Comparison of ENCODE assay signal across 35 cellular contexts in genomic region chr5:174794941-174795672, GRCh38.
DNase-seq lines count a peak whose midpoint lies in the region; ATAC-seq, FAIRE-seq and TF ChIP-seq lines count a peak whose summit lies in the region.
"Had no signal": no experiment of that assay in that cellular context is flagged by ENCODE, and none has a peak within 500 bp of the region (broad histone marks: within the 10 kb centered on the region; RNA-seq: fewer than 3 reads in every experiment).

No MANE protein-coding gene starts in this region.

- DNase-seq in AG09309 (ENCODE audit: low read depth) (peak; percentile 24), LHCN-M2 (ENCODE audit: low read depth) (peak; percentile 36), K562 (ENCODE audit: extremely low read depth in 1 of 4, low spot score in 3 of 4) (no peak), iPS-NIHi7 (ENCODE audit: extremely low spot score) (peak; percentile 29), D341Med (ENCODE audit: low spot score) (no peak), foreskin fibroblast (no peak)
- no peak for DNase-seq in activated naive CD4-positive, alpha-beta T cell treated with anti-CD3 and anti-CD28 coated beads for 36 hours
- DNase-seq: activated CD4-positive, alpha-beta memory T cell treated with anti-CD3 and anti-CD28 coated beads, Interleukin-2, amount 10 ng/mL, durations not matched to agents 7 days and 5 days; activated CD8-positive, alpha-beta memory T cell treated with anti-CD3 and anti-CD28 coated beads, Interleukin-2, amount 50 U/mL, for 48 hours; amygdala; BE2C; cortex of kidney; DMS53; hippocampal formation; left ventricle myocardium superior; naive thymus-derived CD4-positive, alpha-beta T cell; NCI-H1105; NCI-H187 treated with DMSO at 0.1 percent for 48 hours; NCI-H524 treated with DMSO at 0.1 percent for 48 hours; nucleus accumbens; SIG-M5; stimulated activated CD8-positive, alpha-beta memory T cell treated with anti-CD3 and anti-CD28 coated beads, Interleukin-4, amount 100 ng/mL, for 48 hours; stomach; T-helper 1 cell; tibial artery had no signal

- in situ Hi-C loops in K562 (cut with MboI), result loop anchor here (5.0 kb wide), 1 partner anchor 378 kb away; no protein-coding TSS in a partner anchor

- TF ChIP-seq EP300 in K562 (IDR thresholded peaks at IDR 0.05; ENCODE audit: low read length), result no peak

- no peaks in the 10 kb centered on the region for H3K9me3 ChIP-seq in K562 (replicated peaks; ENCODE audit: control insufficient read depth, insufficient read depth, low read depth, low read length)
- H3K9me3 ChIP-seq: BE2C, stomach, tibial artery had no signal

- CTCF ChIA-PET in K562 (lab: Yijun Ruan, JAX; ENCODE audit: low intra/inter-chr PET ratio), result no interaction called here
- CTCF ChIA-PET in activated naive CD4-positive, alpha-beta T cell treated with anti-CD3 and anti-CD28 coated beads for 36 hours (lab: Charles Lee), result interaction anchor here (0.5 to 1.4 kb wide), 5 partner anchors 112 to 1101 kb away, joined by 3 to 9 read pairs (median 4); no protein-coding TSS in a partner anchor

- H4K20me1 ChIP-seq in K562 (replicated peaks; ENCODE audit: control insufficient read depth, insufficient read depth, low read length), result peaks cover 4% of the 10 kb centered on the region; the same call in 1 of the 2 replicates

- H3K27me3 Mint-ChIP-seq in activated naive CD4-positive, alpha-beta T cell treated with anti-CD3 and anti-CD28 coated beads for 36 hours (ENCODE audit: low read depth), result peaks cover 50% of the 10 kb centered on the region

- H3K36me3 Mint-ChIP-seq in activated naive CD4-positive, alpha-beta T cell treated with anti-CD3 and anti-CD28 coated beads for 36 hours (ENCODE audit: low read depth), result no peaks in the 10 kb centered on the region
- H3K36me3 Mint-ChIP-seq: mesothelial cell of epicardium; naive thymus-derived CD4-positive, alpha-beta T cell had no signal

- no peak overlapping the region for H3K4me2 ChIP-seq in K562 (ENCODE audit: insufficient read depth, low read length)

- no peak overlapping the region for H3K27ac Mint-ChIP-seq in activated naive CD4-positive, alpha-beta T cell treated with anti-CD3 and anti-CD28 coated beads for 36 hours
- H3K27ac Mint-ChIP-seq: activated CD4-positive, alpha-beta memory T cell treated with anti-CD3 and anti-CD28 coated beads, Interleukin-2, amount 10 ng/mL, durations not matched to agents 7 days and 5 days; activated naive CD4-positive, alpha-beta T cell treated with anti-CD3 and anti-CD28 coated beads, Interleukin-2, amount 50 U/mL, for 24 hours; activated T-helper 17 cell treated with anti-CD3 and anti-CD28 coated beads, Interleukin-2, amount 50 U/mL, for 72 hours; mesothelial cell of epicardium; naive thymus-derived CD4-positive, alpha-beta T cell had no signal

- no peaks in the 10 kb centered on the region for H3K9me1 ChIP-seq in K562 (ENCODE audit: control insufficient read depth, insufficient read depth, low read length)

- POLR2A ChIA-PET in K562 (lab: Yijun Ruan, JAX), result no interaction called here

- no peak overlapping the region for H3K27ac ChIP-seq in K562 (ENCODE audit: extremely low read depth, low read depth, low read length)
- H3K27ac ChIP-seq: stomach, tibial artery had no signal

- FAIRE-seq in K562 (lab: Jason Lieb, UNC), result no peak
- FAIRE-seq: A204.1, frontal cortex, GM12878, TTC549 had no signal

- H3K4me3 Mint-ChIP-seq in activated naive CD4-positive, alpha-beta T cell treated with anti-CD3 and anti-CD28 coated beads for 36 hours, result no peak overlapping the region
- H3K4me3 Mint-ChIP-seq: activated CD4-positive, alpha-beta memory T cell treated with anti-CD3 and anti-CD28 coated beads, Interleukin-2, amount 10 ng/mL, durations not matched to agents 7 days and 5 days; activated naive CD4-positive, alpha-beta T cell treated with anti-CD3 and anti-CD28 coated beads, Interleukin-2, amount 50 U/mL, for 24 hours; activated T-helper 17 cell treated with anti-CD3 and anti-CD28 coated beads, Interleukin-2, amount 50 U/mL, for 72 hours; mesothelial cell of epicardium; naive thymus-derived CD4-positive, alpha-beta T cell had no signal

- TF ChIP-seq POLR2A in K562 (conservative IDR thresholded peaks at IDR 0.05), result no peak

- WGBS in K562 (ENCODE audit: insufficient coverage, low coverage, missing lambda C conversion rate), result 2% methylated on average over 11 of the region's 11 CpGs

- peaks cover 2% of the 10 kb centered on the region for H3K4me1 Mint-ChIP-seq in activated naive CD4-positive, alpha-beta T cell treated with anti-CD3 and anti-CD28 coated beads for 36 hours (ENCODE audit: low read depth)
- H3K4me1 Mint-ChIP-seq: activated naive CD4-positive, alpha-beta T cell treated with anti-CD3 and anti-CD28 coated beads, Interleukin-2, amount 50 U/mL, for 24 hours; activated T-helper 17 cell treated with anti-CD3 and anti-CD28 coated beads, Interleukin-2, amount 50 U/mL, for 72 hours had no signal

- no peak overlapping the region for H3K4me3 ChIP-seq in AG09309 (ENCODE audit: control insufficient read depth, low read depth, low read length)
- no peak overlapping the region for H3K4me3 ChIP-seq in K562
- no peak overlapping the region for H3K4me3 ChIP-seq in foreskin fibroblast (ENCODE audit: low read depth in 1 of 2, low read length in 2 of 2)
- H3K4me3 ChIP-seq: GM12878, stomach, tibial artery had no signal

- no peak overlapping the region for H2AFZ ChIP-seq in K562 (ENCODE audit: low read depth, low read length)

- no peaks in the 10 kb centered on the region for H3K79me2 ChIP-seq in K562 (ENCODE audit: control insufficient read depth, insufficient read depth, low read length)

- TF ChIP-seq RAD21 in K562 (CRISPR knock-in tag; conservative IDR thresholded peaks at IDR 0.05 in 1 of 2, IDR thresholded peaks at IDR 0.05 in 1 of 2), result no peak

- H3K9me3 Mint-ChIP-seq in activated naive CD4-positive, alpha-beta T cell treated with anti-CD3 and anti-CD28 coated beads for 36 hours, result no peaks in the 10 kb centered on the region
- H3K9me3 Mint-ChIP-seq: activated CD4-positive, alpha-beta memory T cell treated with anti-CD3 and anti-CD28 coated beads, Interleukin-2, amount 10 ng/mL, durations not matched to agents 7 days and 5 days; activated naive CD4-positive, alpha-beta T cell treated with anti-CD3 and anti-CD28 coated beads, Interleukin-2, amount 50 U/mL, for 24 hours; activated T-helper 17 cell treated with anti-CD3 and anti-CD28 coated beads, Interleukin-2, amount 50 U/mL, for 72 hours; mesothelial cell of epicardium had no signal

- no peaks in the 10 kb centered on the region for H3K36me3 ChIP-seq in K562 (ENCODE audit: control insufficient read depth, insufficient read depth, low read length)
- H3K36me3 ChIP-seq: BE2C, stomach, tibial artery had no signal

- peaks cover 0 to 4% of the 10 kb centered on the region in 2 experiments; a peak in 1 of 5 replicates for H3K4me1 ChIP-seq in K562 (replicated peaks in 1 of 2; ENCODE audit: control insufficient read depth in 2 of 2, insufficient read depth in 2 of 2, low read length in 2 of 2)
- H3K4me1 ChIP-seq: BE2C had no signal

- H3K9ac ChIP-seq in K562 (ENCODE audit: insufficient read depth in 1 of 2, low read depth in 2 of 2, low read length in 2 of 2), result no peak overlapping the region

- no peak for ATAC-seq in K562
- no peak for ATAC-seq in HG02870 (IDR thresholded peaks at IDR 0.05; ENCODE audit: unreplicated experiment)
- ATAC-seq: activated CD4-positive, CD25-positive, alpha-beta regulatory T cell treated with anti-CD3 and anti-CD28 coated beads, Interleukin-2, amount 50 U/mL, for 24 hours; activated T-helper 17 cell treated with anti-CD3 and anti-CD28 coated beads, Interleukin-2, amount 50 U/mL, for 72 hours; esophagus mucosa; GM12878; left ventricle myocardium superior; naive thymus-derived CD4-positive, alpha-beta T cell had no signal

- H3K27me3 ChIP-seq in K562 (ENCODE audit: control insufficient read depth in 2 of 2, insufficient read depth in 2 of 2, low read length in 2 of 2), result peaks cover 0 to 4% of the 10 kb centered on the region in 2 experiments; a peak in 2 of 5 replicates

- TF ChIP-seq CTCF in AG09309 (IDR thresholded peaks at IDR 0.05; ENCODE audit: control insufficient read depth, insufficient read depth, low read depth, low read length, missing control alignments) (no peak), K562 (IDR thresholded peaks at IDR 0.05 in 2 of 3, conservative IDR thresholded peaks at IDR 0.05 in 1 of 3; ENCODE audit: insufficient read depth in 2 of 3, low read depth in 1 of 3, low read length in 3 of 3) (no peak), foreskin fibroblast (IDR thresholded peaks at IDR 0.05; ENCODE audit: low read depth, low read length) (no peak)

- BruUV-seq in K562 (replicated peaks; lab: Mats Ljungman, UMichigan), result no TSS peak

- intact Hi-C loops in K562 (cut with micrococcal nuclease), result loop anchor here (5.0 to 10.0 kb wide), 2 partner anchors 140 to 468 kb away; no protein-coding TSS in a partner anchor
- intact Hi-C loops in activated naive CD4-positive, alpha-beta T cell treated with anti-CD3 and anti-CD28 coated beads for 36 hours (cut with micrococcal nuclease), result no loop called here

TF ChIP-seq in K562, 482 proteins besides CTCF, POLR2A, EP300 and RAD21 (continues in another document):
- TF ChIP-seq ZNF174 (CRISPR knock-in tag; IDR thresholded peaks at IDR 0.05), result no peak
- TF ChIP-seq ZNF830 (CRISPR knock-in tag; IDR thresholded peaks at IDR 0.05), result no peak
- no peak for TF ChIP-seq ZNF639 (CRISPR knock-in tag; conservative IDR thresholded peaks at IDR 0.05 in 1 of 2, IDR thresholded peaks at IDR 0.05 in 1 of 2)
- no peak for TF ChIP-seq NFYB (IDR thresholded peaks at IDR 0.05; ENCODE audit: extremely low read depth, insufficient read length)
- TF ChIP-seq ZNF507 (tag; conservative IDR thresholded peaks at IDR 0.05), result no peak
- TF ChIP-seq YBX1 (IDR thresholded peaks at IDR 0.05), result no peak

Comparison
In these comparisons a context has a peak if more than half of its experiments do, and no peak if none do; other contexts are left out.
1. DNase-seq: peak in AG09309 (single experiment), LHCN-M2 (single experiment) and iPS-NIHi7 (single experiment); none in K562 (0 of 4), D341Med (single experiment), activated naive CD4-positive, alpha-beta T cell treated with anti-CD3 and anti-CD28 coated beads for 36 hours (single experiment) and foreskin fibroblast (0 of 2).